In the genomic region with DNA sequence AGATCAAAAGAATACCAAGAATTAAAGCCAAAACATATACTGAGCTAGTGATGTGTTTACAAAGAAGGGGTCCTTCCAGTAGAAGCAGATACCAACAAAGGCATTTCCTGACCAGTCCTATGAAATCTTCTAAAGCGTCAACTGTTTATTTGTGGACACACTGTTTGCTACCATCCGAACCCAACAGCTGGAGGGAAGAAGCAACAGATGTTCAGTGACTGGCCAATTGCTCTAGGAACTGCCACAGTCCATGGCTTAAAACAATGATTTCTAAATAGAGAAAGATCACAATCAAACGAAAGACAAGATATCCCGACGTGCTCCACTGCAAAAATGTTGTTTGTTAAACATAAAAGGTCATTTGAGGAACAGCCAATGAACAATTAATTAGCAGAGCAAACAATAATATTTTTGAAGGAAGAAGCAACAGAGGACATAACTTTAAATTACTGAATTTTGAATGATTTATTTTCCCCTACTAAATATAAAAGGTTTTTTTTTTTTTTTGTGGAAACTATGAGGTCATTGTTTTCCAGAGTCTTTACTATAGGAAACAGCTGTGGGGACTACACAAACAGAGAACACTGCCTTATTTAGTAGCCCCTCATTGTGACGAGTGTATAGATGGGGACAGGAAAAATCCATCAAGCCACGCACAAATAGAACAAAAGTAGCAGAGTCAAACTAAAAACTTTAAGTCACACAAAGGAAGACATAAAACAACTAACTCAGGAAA, we compare ENCODE assay signal across 12 cellular contexts. TPM values are rescaled to one million over a fixed set of nuclear protein-coding genes. Genes with fewer than 3 reads are reported as not detected.
DNase-seq lines count a peak whose midpoint lies in the region; ATAC-seq and TF ChIP-seq lines count a peak whose summit lies in the region.
"Had no signal": no experiment of that assay in that cellular context is flagged by ENCODE, and none has a peak within 500 bp of the region (broad histone marks: within the 10 kb centered on the region; RNA-seq: fewer than 3 reads in every experiment).

No MANE protein-coding gene starts in this region.

- H3K4me1 Mint-ChIP-seq in T-helper 2 cell treated with Interferon-gamma antibody and Interleukin-4, amounts not matched to agents 5 μg/mL and 100 μg/mL, for 36 hours (ENCODE audit: low read depth): peaks cover 13% of the 10 kb centered on the region
- peaks cover 14% of the 10 kb centered on the region for H3K4me1 Mint-ChIP-seq in activated naive CD4-positive, alpha-beta T cell treated with anti-CD3 and anti-CD28 coated beads for 36 hours (ENCODE audit: low read depth)

- no peak for TF ChIP-seq POLR2A in transverse colon (IDR thresholded peaks at IDR 0.05)

- no peak overlapping the region for H3K9ac ChIP-seq in muscle layer of colon (ENCODE audit: low read length)

- H3K4me3 ChIP-seq in muscle layer of colon (ENCODE audit: low read depth in 1 of 2, low read length in 2 of 2): peak overlapping the region; percentile 5 to 54
- no peak overlapping the region for H3K4me3 ChIP-seq in transverse colon

- H3K9me3 ChIP-seq in muscle layer of colon (ENCODE audit: low read length) (no peaks in the 10 kb centered on the region), transverse colon (peaks cover 0 to 4% of the 10 kb centered on the region in 2 donors)

- CTCF ChIA-PET in activated naive CD4-positive, alpha-beta T cell treated with anti-CD3 and anti-CD28 coated beads for 36 hours (lab: Charles Lee): interaction anchor here (0.9 kb wide), 1 partner anchor 199 kb away, joined by 4 read pairs; no protein-coding TSS in a partner anchor

- H3K27ac Mint-ChIP-seq in T-helper 2 cell treated with Interferon-gamma antibody and Interleukin-4, amounts not matched to agents 5 μg/mL and 100 μg/mL, for 36 hours: no peak overlapping the region
- H3K27ac Mint-ChIP-seq in activated naive CD4-positive, alpha-beta T cell treated with anti-CD3 and anti-CD28 coated beads for 36 hours: no peak overlapping the region
- H3K27ac Mint-ChIP-seq: stimulated activated naive CD8-positive, alpha-beta T cell treated with anti-CD3 and anti-CD28 coated beads, Interleukin-15, Interleukin-2, amounts not matched to agents 100 ng/mL and 50 ng/mL, for 24 hours had no signal

- H3K27ac ChIP-seq in muscle layer of colon (ENCODE audit: low read depth, low read length) (peak overlapping the region; percentile 62), transverse colon (peak overlapping the region; percentile 64 to 84 (median 79))
- H3K27ac ChIP-seq: RWPE1 had no signal

- H3K27me3 ChIP-seq in muscle layer of colon (ENCODE audit: control insufficient read depth in 1 of 2, insufficient read depth in 2 of 2, low read length in 2 of 2) (no peaks in the 10 kb centered on the region), transverse colon (no peaks in the 10 kb centered on the region)

- in situ Hi-C loops in transverse colon (cut with MboI; ENCODE audit: low pct_ligation_motif_present in 1 of 4, low pct_unique_long_range_greater_than_20kb in 1 of 4, low sequenced_read_pairs in 3 of 4): no loop called here

- peaks cover 14% of the 10 kb centered on the region for H3K9me3 Mint-ChIP-seq in T-helper 2 cell treated with Interferon-gamma antibody and Interleukin-4, amounts not matched to agents 5 μg/mL and 100 μg/mL, for 36 hours
- H3K9me3 Mint-ChIP-seq in activated naive CD4-positive, alpha-beta T cell treated with anti-CD3 and anti-CD28 coated beads for 36 hours: peaks cover 6% of the 10 kb centered on the region

- no peak overlapping the region for H3K4me3 Mint-ChIP-seq in T-helper 2 cell treated with Interferon-gamma antibody and Interleukin-4, amounts not matched to agents 5 μg/mL and 100 μg/mL, for 36 hours
- H3K4me3 Mint-ChIP-seq in activated naive CD4-positive, alpha-beta T cell treated with anti-CD3 and anti-CD28 coated beads for 36 hours: no peak overlapping the region
- H3K4me3 Mint-ChIP-seq: stimulated activated naive CD8-positive, alpha-beta T cell treated with anti-CD3 and anti-CD28 coated beads, Interleukin-15, Interleukin-2, amounts not matched to agents 100 ng/mL and 50 ng/mL, for 24 hours had no signal

- H3K27me3 Mint-ChIP-seq in T-helper 2 cell treated with Interferon-gamma antibody and Interleukin-4, amounts not matched to agents 5 μg/mL and 100 μg/mL, for 36 hours (ENCODE audit: low read depth): no peaks in the 10 kb centered on the region
- no peaks in the 10 kb centered on the region for H3K27me3 Mint-ChIP-seq in activated naive CD4-positive, alpha-beta T cell treated with anti-CD3 and anti-CD28 coated beads for 36 hours (ENCODE audit: low read depth)
- H3K27me3 Mint-ChIP-seq: stimulated activated naive CD8-positive, alpha-beta T cell treated with anti-CD3 and anti-CD28 coated beads, Interleukin-15, Interleukin-2, amounts not matched to agents 100 ng/mL and 50 ng/mL, for 24 hours had no signal

- H3K36me3 Mint-ChIP-seq in T-helper 2 cell treated with Interferon-gamma antibody and Interleukin-4, amounts not matched to agents 5 μg/mL and 100 μg/mL, for 36 hours (ENCODE audit: low read depth): peaks cover 4% of the 10 kb centered on the region
- peaks cover 7% of the 10 kb centered on the region for H3K36me3 Mint-ChIP-seq in activated naive CD4-positive, alpha-beta T cell treated with anti-CD3 and anti-CD28 coated beads for 36 hours (ENCODE audit: low read depth)

- no peak for TF ChIP-seq CTCF in transverse colon (IDR thresholded peaks at IDR 0.05)

- H3K36me3 ChIP-seq in muscle layer of colon (ENCODE audit: insufficient read depth, low read length) (no peaks in the 10 kb centered on the region), transverse colon (no peaks in the 10 kb centered on the region)

- intact Hi-C loops in transverse colon (cut with DNase I; ENCODE audit: low total_unique reads): no loop called here
- intact Hi-C loops in activated naive CD4-positive, alpha-beta T cell treated with anti-CD3 and anti-CD28 coated beads for 36 hours (cut with micrococcal nuclease): no loop called here

- DNase-seq in NCI-H146 (lab: John Stamatoyannopoulos, UW) (peak; percentile 12), NCI-H146 treated with DMSO at 0.1 percent for 48 hours (lab: John Stamatoyannopoulos, UW; ENCODE audit: unreplicated experiment) (no peak), fibroblast of gingiva (ENCODE audit: low read depth) (peak; percentile 79), transverse colon (no peak)
- DNase-seq in T-helper 2 cell treated with Interferon-gamma antibody and Interleukin-4, amounts not matched to agents 5 μg/mL and 100 μg/mL, for 36 hours (ENCODE audit: low spot score): no peak
- no peak for DNase-seq in activated naive CD4-positive, alpha-beta T cell treated with anti-CD3 and anti-CD28 coated beads for 36 hours
- DNase-seq: activated CD4-positive, alpha-beta T cell treated with anti-CD3 and anti-CD28 coated beads, Interleukin-2, amount 50 U/mL, for 4 hours; Kasumi-1 had no signal

- TF ChIP-seq EP300 in transverse colon (IDR thresholded peaks at IDR 0.05; ENCODE audit: low read depth): no peak

- H3K4me1 ChIP-seq in muscle layer of colon (ENCODE audit: insufficient read depth, low read length) (peaks cover 41% of the 10 kb centered on the region), transverse colon (peaks cover 2 to 24% (median 10%) of the 10 kb centered on the region in 4 donors)

- 60 to 63% methylated on average over 5 to 7 of the region's 7 CpGs for WGBS in transverse colon (ENCODE audit: low coverage in 1 of 2), 2 donors

- ATAC-seq in HG02798 (IDR thresholded peaks at IDR 0.05; ENCODE audit: poor library complexity, unreplicated experiment): no peak

RNA-seq across cellular contexts. Expression of a gene that starts 17.2 kb away (rescaled TPM):
- 1 to 10 TPM; 6.0 to 8.3 (median 7.1) TPM for total RNA-seq in transverse colon
- total RNA-seq in activated naive CD4-positive, alpha-beta T cell treated with anti-CD3 and anti-CD28 coated beads for 36 hours: 1 to 10 TPM; 5.1 to 5.2 TPM

RNA-seq across cellular contexts. Expression of a gene that starts 50.5 kb away (rescaled TPM):
- total RNA-seq in transverse colon: 10 to 100 TPM in 3 of 4 donors, 1 to 10 TPM in 1; 2.8 to 87.8 (median 66.2) TPM
- not detected for total RNA-seq in activated naive CD4-positive, alpha-beta T cell treated with anti-CD3 and anti-CD28 coated beads for 36 hours

Comparison
In these comparisons a context has a peak if more than half of its experiments do, and no peak if none do; other contexts are left out.
1. DNase-seq: peak in NCI-H146 (single experiment) and fibroblast of gingiva (single experiment); none in NCI-H146 treated with DMSO at 0.1 percent for 48 hours (single experiment), transverse colon (single experiment), T-helper 2 cell treated with Interferon-gamma antibody and Interleukin-4, amounts not matched to agents 5 μg/mL and 100 μg/mL, for 36 hours (single experiment) and activated naive CD4-positive, alpha-beta T cell treated with anti-CD3 and anti-CD28 coated beads for 36 hours (single experiment).
2. H3K4me3 ChIP-seq: peak in muscle layer of colon (2 of 2); none in transverse colon (0 of 4).